Comparison of ENCODE assay signal across 25 cellular contexts in genomic region chr14:20548414-20549158, GRCh38. TPM values are rescaled to one million over a fixed set of nuclear protein-coding genes. Genes with fewer than 3 reads are reported as not detected.
"Had no signal": no experiment of that assay in that cellular context is flagged by ENCODE, and none has a peak within 500 bp of the region (broad histone marks: within the 10 kb centered on the region; RNA-seq: fewer than 3 reads in every experiment).

No MANE protein-coding gene starts in this region.

- H3K4me1 ChIP-seq: SJSA1 had no signal

- H3K4me3 ChIP-seq: SJSA1, SK-N-MC had no signal

- H3K27ac ChIP-seq: KMS-11, SJSA1, SK-N-MC had no signal

- DNase-seq: IMR-90, Kasumi-1, MM.1S, NCI-H1092 treated with DMSO at 0.1 percent for 48 hours, NCI-H1436, NCI-H187, NCI-H2029, NCI-H2081 treated with DMSO at 0.1 percent for 48 hours, NCI-H2171, NCI-H226, NCI-H446, NCI-H510A, NCI-H524 treated with DMSO at 0.1 percent for 48 hours, NCI-H69, NCI-H774, Right ventricle myocardium superior, RPMI8226, SIG-M5, SW 1271 had no signal

- H3K9ac ChIP-seq: KMS-11 had no signal

- H3K36me3 ChIP-seq: SJSA1 had no signal

- H3K27me3 ChIP-seq: SJSA1 had no signal

- FAIRE-seq: RCC 7860 had no signal

- H3K9me3 ChIP-seq: SJSA1 had no signal

- H3K4me2 ChIP-seq: KMS-11 had no signal

RNA-seq across cellular contexts. Expression of gene RNASE9, which starts 12.3 kb away (rescaled TPM):
- total RNA-seq: HT-29, IMR-90, M059J, Right ventricle myocardium superior, SJSA1 had no signal
- polyA plus RNA-seq: IMR-90 had no signal

RNA-seq across cellular contexts. Expression of gene RNASE11, which starts 39.2 kb away (rescaled TPM):
- total RNA-seq: HT-29, IMR-90, M059J, Right ventricle myocardium superior, SJSA1 had no signal
- polyA plus RNA-seq: IMR-90 had no signal

RNA-seq across cellular contexts. Expression of gene RNASE12, which starts 42.6 kb away (rescaled TPM):
- total RNA-seq: HT-29, IMR-90, M059J, Right ventricle myocardium superior, SJSA1 had no signal
- polyA plus RNA-seq: IMR-90 had no signal

RNA-seq across cellular contexts. Expression of gene RNASE10, which starts 43.2 kb away (rescaled TPM):
- total RNA-seq: HT-29, IMR-90, M059J, SJSA1 had no signal
- polyA plus RNA-seq: IMR-90 had no signal
